In the genomic region with DNA sequence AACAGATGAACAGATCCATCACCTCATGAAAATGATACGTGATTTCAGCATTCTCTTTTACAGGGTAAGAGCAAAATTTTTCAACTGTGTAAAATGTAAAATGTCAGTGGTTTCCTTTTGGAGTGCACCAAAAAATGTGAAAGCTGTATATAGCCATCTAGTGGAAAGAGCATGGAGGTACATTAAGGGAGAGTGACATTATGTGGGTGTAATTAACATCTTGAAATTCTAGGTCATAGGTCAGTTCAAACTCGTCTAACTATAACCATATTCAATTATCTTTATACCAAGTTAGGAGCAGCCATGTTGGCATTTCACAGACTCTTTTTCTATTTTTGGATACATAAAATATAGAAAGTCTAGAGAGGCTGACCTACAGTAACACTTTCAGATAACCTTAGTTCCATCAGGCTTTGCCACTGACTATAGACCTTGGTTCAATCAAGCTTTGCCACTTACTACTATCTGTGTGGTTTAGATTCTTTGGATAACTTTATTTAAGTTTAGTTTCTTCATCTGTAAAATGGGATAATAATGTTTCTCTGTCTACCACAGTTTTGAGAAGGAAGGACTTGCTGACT, we compare ENCODE assay signal across 9 cellular contexts. TPM values are rescaled to one million over a fixed set of nuclear protein-coding genes. Genes with fewer than 3 reads are reported as not detected.
DNase-seq lines count a peak whose midpoint lies in the region; ATAC-seq and TF ChIP-seq lines count a peak whose summit lies in the region.
"Had no signal": no experiment of that assay in that cellular context is flagged by ENCODE, and none has a peak within 500 bp of the region (broad histone marks: within the 10 kb centered on the region; RNA-seq: fewer than 3 reads in every experiment).

No MANE protein-coding gene starts in this region.

- H3K9me3 ChIP-seq in thoracic aorta = no peaks in the 10 kb centered on the region

- H3K27me3 ChIP-seq in thoracic aorta (replicated peaks; ENCODE audit: insufficient read depth) = no peaks in the 10 kb centered on the region

- H3K4me1 ChIP-seq in thoracic aorta (ENCODE audit: control insufficient read depth in 1 of 2, low read depth in 2 of 2) = peaks cover 0 to 4% of the 10 kb centered on the region in 2 donors

- peaks cover 13% of the 10 kb centered on the region; the same call in 1 of the 2 replicates for H3K36me3 Mint-ChIP-seq in HFFc6 (ENCODE audit: low read depth)

- H3K9me3 Mint-ChIP-seq in HFFc6 = no peaks in the 10 kb centered on the region

- no peak for ATAC-seq in thoracic aorta (ENCODE audit: insufficient number of reproducible peaks, low FRiP score, low read depth)

- H3K4me1 Mint-ChIP-seq in HFFc6 (ENCODE audit: low read depth) = peaks cover 16% of the 10 kb centered on the region

- TF ChIP-seq CTCF in GM12872 (IDR thresholded peaks at IDR 0.05; ENCODE audit: insufficient read depth, low read depth, low read length) (peak; percentile 60), HFFc6 (IDR thresholded peaks at IDR 0.05) (peak; percentile 92), thoracic aorta (IDR thresholded peaks at IDR 0.05) (peak; percentile 69)

- H3K4me3 Mint-ChIP-seq in HFFc6 = peak overlapping the region; percentile 5; the same call in 1 of the 2 replicates

- no peaks in the 10 kb centered on the region for H3K36me3 ChIP-seq in thoracic aorta

- H3K27me3 Mint-ChIP-seq in HFFc6 (ENCODE audit: insufficient read depth) = no peaks in the 10 kb centered on the region

- peak; percentile 53 for DNase-seq in ACHN
- peak; percentile 55 for DNase-seq in HFFc6
- DNase-seq in M059J (ENCODE audit: low read depth) = peak; percentile 38
- DNase-seq in amniotic epithelial cell (ENCODE audit: low read depth) = peak; percentile 51
- DNase-seq in iPS-NIHi11 (ENCODE audit: low spot score) = peak; percentile 31
- no peak for DNase-seq in thoracic aorta (ENCODE audit: low spot score)
- no peak for DNase-seq in ecto neural progenitor cell (ENCODE audit: low spot score)
- DNase-seq: right cardiac atrium had no signal

- no peak overlapping the region for H3K27ac ChIP-seq in thoracic aorta

- peak overlapping the region; percentile 45 for H3K27ac Mint-ChIP-seq in HFFc6

- in situ Hi-C loops in ACHN (cut with HindIII; ENCODE audit: low pct_ligation_motif_present, low pct_unique_long_range_greater_than_20kb, low sequenced_read_pairs) = no loop called here

- H3K4me3 ChIP-seq in thoracic aorta = peak overlapping the region; percentile 7

RNA-seq across cellular contexts. Expression of a gene that starts 30.2 kb away (rescaled TPM):
- 1 to 10 TPM; 4.1 to 9.5 (median 9.0) TPM for total RNA-seq in HFFc6 (2021; fragmentation: NEBNext Ultra II Directional; extraction: Animal tissue kit (Norgen Biotek cat#: 25700))
- total RNA-seq in M059J (2014; rRNA removed; shearing (Covaris generic)) = 17.6 and 18.1 TPM in 2 replicates
- not detected for total RNA-seq in thoracic aorta

Comparison
In these comparisons a context has a peak if more than half of its experiments do, and no peak if none do; other contexts are left out.
1. DNase-seq: peak in ACHN (single experiment), HFFc6 (single experiment), M059J (single experiment), amniotic epithelial cell (single experiment) and iPS-NIHi11 (single experiment); none in thoracic aorta (single experiment) and ecto neural progenitor cell (single experiment).
2. RNA of a gene that starts 30.2 kb away (total RNA-seq): 17.6 to 18.1 TPM in M059J and 4.1 to 9.5 TPM in HFFc6; not detected in thoracic aorta; every median in the first group is over 4 times any median in the second.
3. Peak in every context shown above with its lines, with median percentiles within 50 percentile points of each other: CTCF ChIP-seq.